In the genomic region with DNA sequence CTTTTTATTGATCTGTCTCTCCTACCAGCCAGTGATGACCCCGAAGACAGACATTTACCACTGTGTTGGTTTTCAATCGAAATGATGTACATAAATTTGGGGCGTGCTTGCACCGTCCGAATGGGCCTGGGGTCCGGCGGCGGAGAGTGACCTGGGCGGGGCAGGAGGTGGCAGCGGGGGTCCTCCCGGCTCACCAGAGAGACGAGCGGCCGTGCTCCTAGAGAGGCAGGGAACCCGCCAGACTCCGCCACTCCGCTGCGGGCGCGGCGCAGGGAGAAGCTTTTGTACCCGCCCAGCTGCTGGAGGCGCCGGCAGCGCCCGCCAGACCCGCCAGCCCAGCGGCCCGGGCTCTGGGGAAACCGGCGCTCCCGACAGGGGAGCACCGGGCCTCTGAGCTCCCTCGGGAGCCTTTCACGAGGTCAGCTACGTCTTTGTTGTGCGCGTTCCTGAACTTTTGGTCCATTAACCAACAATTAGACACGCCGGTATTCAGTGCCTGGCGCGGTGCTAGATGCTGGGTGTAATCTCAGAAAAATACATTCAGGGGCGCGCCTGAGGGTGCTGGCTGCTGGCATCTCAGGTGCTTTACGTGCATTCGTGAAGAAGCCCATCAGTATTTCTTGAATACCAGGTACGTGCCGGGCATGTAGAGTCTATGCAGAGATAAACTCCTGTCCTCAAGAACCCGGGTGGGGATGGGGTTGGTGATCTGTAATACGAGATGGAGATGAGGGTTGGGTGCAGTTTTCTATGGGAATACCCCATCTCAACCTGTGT, we compare ENCODE assay signal across 1 cellular context.
TF ChIP-seq lines count a peak whose summit lies in the region.

A gene with protein sequence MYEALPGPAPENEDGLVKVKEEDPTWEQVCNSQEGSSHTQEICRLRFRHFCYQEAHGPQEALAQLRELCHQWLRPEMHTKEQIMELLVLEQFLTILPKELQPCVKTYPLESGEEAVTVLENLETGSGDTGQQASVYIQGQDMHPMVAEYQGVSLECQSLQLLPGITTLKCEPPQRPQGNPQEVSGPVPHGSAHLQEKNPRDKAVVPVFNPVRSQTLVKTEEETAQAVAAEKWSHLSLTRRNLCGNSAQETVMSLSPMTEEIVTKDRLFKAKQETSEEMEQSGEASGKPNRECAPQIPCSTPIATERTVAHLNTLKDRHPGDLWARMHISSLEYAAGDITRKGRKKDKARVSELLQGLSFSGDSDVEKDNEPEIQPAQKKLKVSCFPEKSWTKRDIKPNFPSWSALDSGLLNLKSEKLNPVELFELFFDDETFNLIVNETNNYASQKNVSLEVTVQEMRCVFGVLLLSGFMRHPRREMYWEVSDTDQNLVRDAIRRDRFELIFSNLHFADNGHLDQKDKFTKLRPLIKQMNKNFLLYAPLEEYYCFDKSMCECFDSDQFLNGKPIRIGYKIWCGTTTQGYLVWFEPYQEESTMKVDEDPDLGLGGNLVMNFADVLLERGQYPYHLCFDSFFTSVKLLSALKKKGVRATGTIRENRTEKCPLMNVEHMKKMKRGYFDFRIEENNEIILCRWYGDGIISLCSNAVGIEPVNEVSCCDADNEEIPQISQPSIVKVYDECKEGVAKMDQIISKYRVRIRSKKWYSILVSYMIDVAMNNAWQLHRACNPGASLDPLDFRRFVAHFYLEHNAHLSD (plus strand): TSS at position 285 of the 777 bp plus-strand sequence. CDS start 2,242 bp downstream, outside the sequence.

TF ChIP-seq in K562, 482 proteins besides CTCF, POLR2A, EP300 and RAD21 (continued from another document and continues in another):
- TF ChIP-seq, protein P1, sequence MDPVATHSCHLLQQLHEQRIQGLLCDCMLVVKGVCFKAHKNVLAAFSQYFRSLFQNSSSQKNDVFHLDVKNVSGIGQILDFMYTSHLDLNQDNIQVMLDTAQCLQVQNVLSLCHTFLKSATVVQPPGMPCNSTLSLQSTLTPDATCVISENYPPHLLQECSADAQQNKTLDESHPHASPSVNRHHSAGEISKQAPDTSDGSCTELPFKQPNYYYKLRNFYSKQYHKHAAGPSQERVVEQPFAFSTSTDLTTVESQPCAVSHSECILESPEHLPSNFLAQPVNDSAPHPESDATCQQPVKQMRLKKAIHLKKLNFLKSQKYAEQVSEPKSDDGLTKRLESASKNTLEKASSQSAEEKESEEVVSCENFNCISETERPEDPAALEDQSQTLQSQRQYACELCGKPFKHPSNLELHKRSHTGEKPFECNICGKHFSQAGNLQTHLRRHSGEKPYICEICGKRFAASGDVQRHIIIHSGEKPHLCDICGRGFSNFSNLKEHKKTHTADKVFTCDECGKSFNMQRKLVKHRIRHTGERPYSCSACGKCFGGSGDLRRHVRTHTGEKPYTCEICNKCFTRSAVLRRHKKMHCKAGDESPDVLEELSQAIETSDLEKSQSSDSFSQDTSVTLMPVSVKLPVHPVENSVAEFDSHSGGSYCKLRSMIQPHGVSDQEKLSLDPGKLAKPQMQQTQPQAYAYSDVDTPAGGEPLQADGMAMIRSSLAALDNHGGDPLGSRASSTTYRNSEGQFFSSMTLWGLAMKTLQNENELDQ (CRISPR knock-in tag; IDR thresholded peaks at IDR 0.05; ENCODE audit: borderline replicate concordance), result no peak
- TF ChIP-seq ZNF766 (CRISPR knock-in tag; conservative IDR thresholded peaks at IDR 0.05), result no peak
- TF ChIP-seq, protein P2, sequence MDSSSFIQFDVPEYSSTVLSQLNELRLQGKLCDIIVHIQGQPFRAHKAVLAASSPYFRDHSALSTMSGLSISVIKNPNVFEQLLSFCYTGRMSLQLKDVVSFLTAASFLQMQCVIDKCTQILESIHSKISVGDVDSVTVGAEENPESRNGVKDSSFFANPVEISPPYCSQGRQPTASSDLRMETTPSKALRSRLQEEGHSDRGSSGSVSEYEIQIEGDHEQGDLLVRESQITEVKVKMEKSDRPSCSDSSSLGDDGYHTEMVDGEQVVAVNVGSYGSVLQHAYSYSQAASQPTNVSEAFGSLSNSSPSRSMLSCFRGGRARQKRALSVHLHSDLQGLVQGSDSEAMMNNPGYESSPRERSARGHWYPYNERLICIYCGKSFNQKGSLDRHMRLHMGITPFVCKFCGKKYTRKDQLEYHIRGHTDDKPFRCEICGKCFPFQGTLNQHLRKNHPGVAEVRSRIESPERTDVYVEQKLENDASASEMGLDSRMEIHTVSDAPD (CRISPR knock-in tag; IDR thresholded peaks at IDR 0.05), result no peak
- TF ChIP-seq ZFP36 (IDR thresholded peaks at IDR 0.05; ENCODE audit: low read depth, low read length, partially characterized antibody), result no peak
- no peak for TF ChIP-seq CREB1 (IDR thresholded peaks at IDR 0.05)
- peak; percentile 43; the same call in 1 of the 2 replicates for TF ChIP-seq CREB1 (CRISPR knock-in tag; IDR thresholded peaks at IDR 0.05)
- TF ChIP-seq, protein P3, sequence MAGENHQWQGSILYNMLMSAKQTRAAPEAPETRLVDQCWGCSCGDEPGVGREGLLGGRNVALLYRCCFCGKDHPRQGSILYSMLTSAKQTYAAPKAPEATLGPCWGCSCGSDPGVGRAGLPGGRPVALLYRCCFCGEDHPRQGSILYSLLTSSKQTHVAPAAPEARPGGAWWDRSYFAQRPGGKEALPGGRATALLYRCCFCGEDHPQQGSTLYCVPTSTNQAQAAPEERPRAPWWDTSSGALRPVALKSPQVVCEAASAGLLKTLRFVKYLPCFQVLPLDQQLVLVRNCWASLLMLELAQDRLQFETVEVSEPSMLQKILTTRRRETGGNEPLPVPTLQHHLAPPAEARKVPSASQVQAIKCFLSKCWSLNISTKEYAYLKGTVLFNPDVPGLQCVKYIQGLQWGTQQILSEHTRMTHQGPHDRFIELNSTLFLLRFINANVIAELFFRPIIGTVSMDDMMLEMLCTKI (IDR thresholded peaks at IDR 0.05; ENCODE audit: partially characterized antibody), result no peak
- TF ChIP-seq LARP7 (IDR thresholded peaks at IDR 0.05), result no peak
- no peak for TF ChIP-seq SRSF7 (optimal IDR thresholded peaks at IDR 0.05; ENCODE audit: low read depth, low read length)
- no peak for TF ChIP-seq GTF2F1 (IDR thresholded peaks at IDR 0.05; ENCODE audit: low read depth, low read length)
- TF ChIP-seq HSF4 (CRISPR knock-in tag; IDR thresholded peaks at IDR 0.05; ENCODE audit: borderline replicate concordance), result 0 out of 2 replicates have a peak, but pooled peaks have one; percentile 30
- no peak for TF ChIP-seq PCBP2 (IDR thresholded peaks at IDR 0.05; ENCODE audit: low read depth, low read length, poor library complexity, severe bottlenecking)
- no peak for TF ChIP-seq ARHGAP35 (IDR thresholded peaks at IDR 0.05; ENCODE audit: partially characterized antibody)
- peak; percentile 35; the same call in 1 of the 2 replicates for TF ChIP-seq SP1 (CRISPR knock-in tag; IDR thresholded peaks at IDR 0.05)
- no peak for TF ChIP-seq PRMT5 (CRISPR knock-in tag; IDR thresholded peaks at IDR 0.05)
- TF ChIP-seq, protein P4, sequence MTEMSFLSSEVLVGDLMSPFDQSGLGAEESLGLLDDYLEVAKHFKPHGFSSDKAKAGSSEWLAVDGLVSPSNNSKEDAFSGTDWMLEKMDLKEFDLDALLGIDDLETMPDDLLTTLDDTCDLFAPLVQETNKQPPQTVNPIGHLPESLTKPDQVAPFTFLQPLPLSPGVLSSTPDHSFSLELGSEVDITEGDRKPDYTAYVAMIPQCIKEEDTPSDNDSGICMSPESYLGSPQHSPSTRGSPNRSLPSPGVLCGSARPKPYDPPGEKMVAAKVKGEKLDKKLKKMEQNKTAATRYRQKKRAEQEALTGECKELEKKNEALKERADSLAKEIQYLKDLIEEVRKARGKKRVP (CRISPR knock-in tag; IDR thresholded peaks at IDR 0.05), result no peak
- TF ChIP-seq ZNF212 (CRISPR knock-in tag; IDR thresholded peaks at IDR 0.05), result no peak
- TF ChIP-seq NR1H2 (CRISPR knock-in tag; IDR thresholded peaks at IDR 0.05), result no peak
- TF ChIP-seq, protein P5, sequence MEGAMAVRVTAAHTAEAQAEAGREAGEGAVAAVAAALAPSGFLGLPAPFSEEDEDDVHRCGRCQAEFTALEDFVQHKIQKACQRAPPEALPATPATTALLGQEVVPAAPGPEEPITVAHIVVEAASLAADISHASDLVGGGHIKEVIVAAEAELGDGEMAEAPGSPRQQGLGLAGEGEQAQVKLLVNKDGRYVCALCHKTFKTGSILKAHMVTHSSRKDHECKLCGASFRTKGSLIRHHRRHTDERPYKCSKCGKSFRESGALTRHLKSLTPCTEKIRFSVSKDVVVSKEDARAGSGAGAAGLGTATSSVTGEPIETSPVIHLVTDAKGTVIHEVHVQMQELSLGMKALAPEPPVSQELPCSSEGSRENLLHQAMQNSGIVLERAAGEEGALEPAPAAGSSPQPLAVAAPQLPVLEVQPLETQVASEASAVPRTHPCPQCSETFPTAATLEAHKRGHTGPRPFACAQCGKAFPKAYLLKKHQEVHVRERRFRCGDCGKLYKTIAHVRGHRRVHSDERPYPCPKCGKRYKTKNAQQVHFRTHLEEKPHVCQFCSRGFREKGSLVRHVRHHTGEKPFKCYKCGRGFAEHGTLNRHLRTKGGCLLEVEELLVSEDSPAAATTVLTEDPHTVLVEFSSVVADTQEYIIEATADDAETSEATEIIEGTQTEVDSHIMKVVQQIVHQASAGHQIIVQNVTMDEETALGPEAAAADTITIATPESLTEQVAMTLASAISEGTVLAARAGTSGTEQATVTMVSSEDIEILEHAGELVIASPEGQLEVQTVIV (CRISPR knock-in tag; IDR thresholded peaks at IDR 0.05; ENCODE audit: borderline replicate concordance), result no peak
- no peak for TF ChIP-seq SREBF1 (IDR thresholded peaks at IDR 0.05; ENCODE audit: borderline replicate concordance, low read depth, low read length)
- no peak for TF ChIP-seq NR4A1 (CRISPR knock-in tag; IDR thresholded peaks at IDR 0.05)
- no peak for TF ChIP-seq NR4A1 (tag; IDR thresholded peaks at IDR 0.05)
- TF ChIP-seq, protein P6, sequence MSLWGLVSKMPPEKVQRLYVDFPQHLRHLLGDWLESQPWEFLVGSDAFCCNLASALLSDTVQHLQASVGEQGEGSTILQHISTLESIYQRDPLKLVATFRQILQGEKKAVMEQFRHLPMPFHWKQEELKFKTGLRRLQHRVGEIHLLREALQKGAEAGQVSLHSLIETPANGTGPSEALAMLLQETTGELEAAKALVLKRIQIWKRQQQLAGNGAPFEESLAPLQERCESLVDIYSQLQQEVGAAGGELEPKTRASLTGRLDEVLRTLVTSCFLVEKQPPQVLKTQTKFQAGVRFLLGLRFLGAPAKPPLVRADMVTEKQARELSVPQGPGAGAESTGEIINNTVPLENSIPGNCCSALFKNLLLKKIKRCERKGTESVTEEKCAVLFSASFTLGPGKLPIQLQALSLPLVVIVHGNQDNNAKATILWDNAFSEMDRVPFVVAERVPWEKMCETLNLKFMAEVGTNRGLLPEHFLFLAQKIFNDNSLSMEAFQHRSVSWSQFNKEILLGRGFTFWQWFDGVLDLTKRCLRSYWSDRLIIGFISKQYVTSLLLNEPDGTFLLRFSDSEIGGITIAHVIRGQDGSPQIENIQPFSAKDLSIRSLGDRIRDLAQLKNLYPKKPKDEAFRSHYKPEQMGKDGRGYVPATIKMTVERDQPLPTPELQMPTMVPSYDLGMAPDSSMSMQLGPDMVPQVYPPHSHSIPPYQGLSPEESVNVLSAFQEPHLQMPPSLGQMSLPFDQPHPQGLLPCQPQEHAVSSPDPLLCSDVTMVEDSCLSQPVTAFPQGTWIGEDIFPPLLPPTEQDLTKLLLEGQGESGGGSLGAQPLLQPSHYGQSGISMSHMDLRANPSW (CRISPR knock-in tag; IDR thresholded peaks at IDR 0.05), result no peak
- no peak for TF ChIP-seq PPARD (CRISPR knock-in tag; IDR thresholded peaks at IDR 0.05)
- no peak for TF ChIP-seq CC2D1A (IDR thresholded peaks at IDR 0.05)
- no peak for TF ChIP-seq FOXA3 (CRISPR knock-in tag; conservative IDR thresholded peaks at IDR 0.05 in 1 of 2, IDR thresholded peaks at IDR 0.05 in 1 of 2)
- no peak for TF ChIP-seq CCAR2 (IDR thresholded peaks at IDR 0.05; ENCODE audit: low read depth, low read length)
- TF ChIP-seq ZNF696 (CRISPR knock-in tag; conservative IDR thresholded peaks at IDR 0.05), result no peak
- TF ChIP-seq GABPA (tag; conservative IDR thresholded peaks at IDR 0.05; ENCODE audit: low read depth), result peak; percentile 67; the same call in 1 of the 2 replicates
- peak; percentile 55 for TF ChIP-seq EP400 (IDR thresholded peaks at IDR 0.05)
- no peak for TF ChIP-seq CEBPG (CRISPR knock-in tag; IDR thresholded peaks at IDR 0.05)
- no peak for TF ChIP-seq CEBPG (tag; conservative IDR thresholded peaks at IDR 0.05 in 1 of 2, IDR thresholded peaks at IDR 0.05 in 1 of 2)
- 0 out of 2 replicates have a peak, but pooled peaks have one; percentile 45 for TF ChIP-seq MYNN (IDR thresholded peaks at IDR 0.05)
- no peak for TF ChIP-seq MYNN (CRISPR knock-in tag; IDR thresholded peaks at IDR 0.05)
- TF ChIP-seq GABPB1 (CRISPR knock-in tag; IDR thresholded peaks at IDR 0.05), result peak; percentile 79
- no peak for TF ChIP-seq ZNF174 (CRISPR knock-in tag; IDR thresholded peaks at IDR 0.05)
- peak; percentile 77 to 81 for TF ChIP-seq NRF1 (conservative IDR thresholded peaks at IDR 0.05 in 1 of 2, IDR thresholded peaks at IDR 0.05 in 1 of 2)
- TF ChIP-seq, protein P7, sequence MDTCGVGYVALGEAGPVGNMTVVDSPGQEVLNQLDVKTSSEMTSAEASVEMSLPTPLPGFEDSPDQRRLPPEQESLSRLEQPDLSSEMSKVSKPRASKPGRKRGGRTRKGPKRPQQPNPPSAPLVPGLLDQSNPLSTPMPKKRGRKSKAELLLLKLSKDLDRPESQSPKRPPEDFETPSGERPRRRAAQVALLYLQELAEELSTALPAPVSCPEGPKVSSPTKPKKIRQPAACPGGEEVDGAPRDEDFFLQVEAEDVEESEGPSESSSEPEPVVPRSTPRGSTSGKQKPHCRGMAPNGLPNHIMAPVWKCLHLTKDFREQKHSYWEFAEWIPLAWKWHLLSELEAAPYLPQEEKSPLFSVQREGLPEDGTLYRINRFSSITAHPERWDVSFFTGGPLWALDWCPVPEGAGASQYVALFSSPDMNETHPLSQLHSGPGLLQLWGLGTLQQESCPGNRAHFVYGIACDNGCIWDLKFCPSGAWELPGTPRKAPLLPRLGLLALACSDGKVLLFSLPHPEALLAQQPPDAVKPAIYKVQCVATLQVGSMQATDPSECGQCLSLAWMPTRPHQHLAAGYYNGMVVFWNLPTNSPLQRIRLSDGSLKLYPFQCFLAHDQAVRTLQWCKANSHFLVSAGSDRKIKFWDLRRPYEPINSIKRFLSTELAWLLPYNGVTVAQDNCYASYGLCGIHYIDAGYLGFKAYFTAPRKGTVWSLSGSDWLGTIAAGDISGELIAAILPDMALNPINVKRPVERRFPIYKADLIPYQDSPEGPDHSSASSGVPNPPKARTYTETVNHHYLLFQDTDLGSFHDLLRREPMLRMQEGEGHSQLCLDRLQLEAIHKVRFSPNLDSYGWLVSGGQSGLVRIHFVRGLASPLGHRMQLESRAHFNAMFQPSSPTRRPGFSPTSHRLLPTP (IDR thresholded peaks at IDR 0.05; ENCODE audit: borderline replicate concordance, extremely low read depth, insufficient read length), result no peak
- TF ChIP-seq, protein P8, sequence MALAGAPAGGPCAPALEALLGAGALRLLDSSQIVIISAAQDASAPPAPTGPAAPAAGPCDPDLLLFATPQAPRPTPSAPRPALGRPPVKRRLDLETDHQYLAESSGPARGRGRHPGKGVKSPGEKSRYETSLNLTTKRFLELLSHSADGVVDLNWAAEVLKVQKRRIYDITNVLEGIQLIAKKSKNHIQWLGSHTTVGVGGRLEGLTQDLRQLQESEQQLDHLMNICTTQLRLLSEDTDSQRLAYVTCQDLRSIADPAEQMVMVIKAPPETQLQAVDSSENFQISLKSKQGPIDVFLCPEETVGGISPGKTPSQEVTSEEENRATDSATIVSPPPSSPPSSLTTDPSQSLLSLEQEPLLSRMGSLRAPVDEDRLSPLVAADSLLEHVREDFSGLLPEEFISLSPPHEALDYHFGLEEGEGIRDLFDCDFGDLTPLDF (CRISPR knock-in tag; IDR thresholded peaks at IDR 0.05), result no peak
- no peak for TF ChIP-seq GTF2A2 (tag; IDR thresholded peaks at IDR 0.05)
